12 cellular contexts compared by ENCODE assay signal in the genomic region with DNA sequence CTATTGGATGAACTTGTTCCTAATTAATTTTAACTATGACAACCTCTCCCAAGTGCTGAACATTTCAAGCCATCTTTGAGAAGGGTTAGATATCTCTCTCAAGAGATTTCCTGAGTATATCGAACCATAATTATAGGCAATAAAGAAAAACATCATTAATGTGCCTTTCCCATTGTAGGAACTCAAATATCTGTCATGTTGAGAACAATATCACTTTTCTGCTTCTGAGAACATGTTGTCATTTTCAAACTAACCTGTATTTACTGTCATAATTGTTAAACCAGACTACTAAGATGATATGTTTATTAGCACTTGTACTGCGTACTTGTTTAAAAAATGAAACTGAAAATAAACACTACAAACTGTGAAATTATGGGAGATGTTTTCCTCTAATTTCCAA. TPM values are rescaled to one million over a fixed set of nuclear protein-coding genes. Genes with fewer than 3 reads are reported as not detected.
DNase-seq lines count a peak whose midpoint lies in the region; ATAC-seq and TF ChIP-seq lines count a peak whose summit lies in the region.
"Had no signal": no experiment of that assay in that cellular context is flagged by ENCODE, and none has a peak within 500 bp of the region (broad histone marks: within the 10 kb centered on the region; RNA-seq: fewer than 3 reads in every experiment).

No MANE protein-coding gene starts in this region.

- no peaks in the 10 kb centered on the region for H3K27me3 ChIP-seq in CD4-positive, alpha-beta T cell (ENCODE audit: control insufficient read depth, insufficient read depth, low read length)
- H3K27me3 ChIP-seq in Karpas-422 (ENCODE audit: low read length) = no peaks in the 10 kb centered on the region
- H3K27me3 ChIP-seq in ovary = no peaks in the 10 kb centered on the region
- H3K27me3 ChIP-seq: testis had no signal

- peak overlapping the region; percentile 75 for H3K4me3 ChIP-seq in Karpas-422 (ENCODE audit: low read length)
- H3K4me3 ChIP-seq in ovary = peak overlapping the region; percentile 2
- H3K4me3 ChIP-seq: testis had no signal

- H3K4me3 Mint-ChIP-seq in CD4-positive, alpha-beta T cell = peak overlapping the region; percentile 35

- POLR2A ChIA-PET in CD4-positive, alpha-beta T cell (lab: Charles Lee) = no interaction called here

- no peak for ATAC-seq in CD4-positive, alpha-beta T cell (ENCODE audit: poor library complexity)
- no peak for ATAC-seq in HG03457 (IDR thresholded peaks at IDR 0.05; ENCODE audit: unreplicated experiment)
- ATAC-seq in GM21360 (IDR thresholded peaks at IDR 0.05; ENCODE audit: unreplicated experiment) = no peak

- no peaks in the 10 kb centered on the region; the same call in 1 of the 2 replicates for H3K36me3 ChIP-seq in Karpas-422 (ENCODE audit: insufficient read depth, low read length)
- no peaks in the 10 kb centered on the region for H3K36me3 ChIP-seq in ovary

- peak overlapping the region; percentile 73 for H3K27ac Mint-ChIP-seq in CD4-positive, alpha-beta T cell

- H3K36me3 Mint-ChIP-seq in CD4-positive, alpha-beta T cell (ENCODE audit: low read depth) = peaks cover 8% of the 10 kb centered on the region

- H3K9me3 Mint-ChIP-seq in CD4-positive, alpha-beta T cell = no peaks in the 10 kb centered on the region

- peaks cover 79% of the 10 kb centered on the region for H3K4me1 ChIP-seq in Karpas-422 (ENCODE audit: low read length)
- H3K4me1 ChIP-seq in ovary (ENCODE audit: insufficient read depth) = peaks cover 7% of the 10 kb centered on the region

- H3K4me2 ChIP-seq in Karpas-422 (ENCODE audit: low read depth, low read length, poor library complexity, severe bottlenecking) = peak overlapping the region; percentile 95

- H3K9ac ChIP-seq in Karpas-422 (ENCODE audit: low read length) = peak overlapping the region; percentile 84

- CTCF ChIA-PET in CD4-positive, alpha-beta T cell (lab: Charles Lee) = no interaction called here

- peaks cover 77% of the 10 kb centered on the region for H3K4me1 Mint-ChIP-seq in CD4-positive, alpha-beta T cell (ENCODE audit: low read depth)

- no peaks in the 10 kb centered on the region for H3K9me3 ChIP-seq in CD4-positive, alpha-beta T cell (ENCODE audit: control insufficient read depth, low read length)
- no peaks in the 10 kb centered on the region for H3K9me3 ChIP-seq in Karpas-422 (ENCODE audit: low read length)
- H3K9me3 ChIP-seq in ovary = no peaks in the 10 kb centered on the region
- H3K9me3 ChIP-seq: testis had no signal

- no peak overlapping the region for H2AFZ ChIP-seq in Karpas-422 (ENCODE audit: low read length)

- TF ChIP-seq EP300 in ovary (IDR thresholded peaks at IDR 0.05) = no peak

- no peak for TF ChIP-seq CTCF in CD4-positive, alpha-beta T cell (IDR thresholded peaks at IDR 0.05)
- TF ChIP-seq CTCF in ovary (IDR thresholded peaks at IDR 0.05) = no peak

- TF ChIP-seq POLR2A in ovary (IDR thresholded peaks at IDR 0.05) = no peak

- H4K20me1 ChIP-seq in Karpas-422 (ENCODE audit: insufficient read depth, low read depth, low read length) = no peaks in the 10 kb centered on the region; the same call in 1 of the 2 replicates

- intact Hi-C loops in CD4-positive, alpha-beta T cell (cut with DNase I, micrococcal nuclease) = loop anchor here (5.0 to 10.0 kb wide), 5 partner anchors 50 to 540 kb away; a partner anchor contains a TSS
- intact Hi-C loops in ovary (cut with DNase I) = loop anchor here in 1 of 4 donors (5.0 kb wide), 1 partner anchor 167 kb away; no protein-coding TSS in a partner anchor

- no peak overlapping the region for H3K27ac ChIP-seq in CD4-positive, alpha-beta T cell (ENCODE audit: low read depth, low read length)
- H3K27ac ChIP-seq in Karpas-422 (ENCODE audit: low read length) (peak overlapping the region; percentile 94), cingulate gyrus (ENCODE audit: low read depth, low read length) (peak overlapping the region; percentile 15), ovary (peak overlapping the region in 1 of 2 donors; percentile 61)

- no peak for DNase-seq in CD4-positive, alpha-beta T cell
- no peak for DNase-seq in Karpas-422
- no peak for DNase-seq in ovary
- no peak for DNase-seq in ecto neural progenitor cell (ENCODE audit: low spot score)
- no peak for DNase-seq in NCI-H1092 treated with DMSO at 0.1 percent for 48 hours (lab: John Stamatoyannopoulos, UW)
- DNase-seq: amygdala, NCI-H2171, T-helper 9 cell, testis had no signal

- H3K79me2 ChIP-seq in Karpas-422 (ENCODE audit: low read length) = peaks cover 93% of the 10 kb centered on the region

- no peaks in the 10 kb centered on the region for H3K9me2 ChIP-seq in Karpas-422 (replicated peaks; ENCODE audit: insufficient read depth, low read length)

- H3K27me3 Mint-ChIP-seq in CD4-positive, alpha-beta T cell = no peaks in the 10 kb centered on the region

- WGBS in ovary, 3 donors = 7 to 17% (median 16%) methylated on average over 2 of the region's 2 CpGs

RNA-seq across cellular contexts. Expression of a gene that starts 4.3 kb away (rescaled TPM):
- 10 to 100 TPM; 44.5 to 47.9 TPM for total RNA-seq in CD4-positive, alpha-beta T cell
- 70.3 and 116 TPM in 2 replicates for total RNA-seq in Karpas-422 (2014; rRNA removed; shearing (Covaris generic); ENCODE audit: low replicate concordance)
- total RNA-seq in ovary = 10 to 100 TPM; 52.3 to 84.0 (median 74.3) TPM
- 10 to 100 TPM; 20.9 to 38.7 TPM for polyA plus RNA-seq in ovary
